In genomic region chr5:34941936-34942335, GRCh38 we compare ENCODE assay signal across 21 cellular contexts. TPM values are rescaled to one million over a fixed set of nuclear protein-coding genes. Genes with fewer than 3 reads are reported as not detected.
DNase-seq lines count a peak whose midpoint lies in the region; ATAC-seq, FAIRE-seq and TF ChIP-seq lines count a peak whose summit lies in the region.
"Had no signal": no experiment of that assay in that cellular context is flagged by ENCODE, and none has a peak within 500 bp of the region (broad histone marks: within the 10 kb centered on the region; RNA-seq: fewer than 3 reads in every experiment).

No MANE protein-coding gene starts in this region.

- no peak overlapping the region for H3K9ac ChIP-seq in endothelial cell of umbilical vein (replicated peaks; ENCODE audit: extremely low read depth, insufficient read depth, low read length)

- no peaks in the 10 kb centered on the region for H3K27me3 Mint-ChIP-seq in activated naive CD4-positive, alpha-beta T cell treated with anti-CD3 and anti-CD28 coated beads, Interleukin-2, amount 10 ng/mL, durations not matched to agents 7 days and 5 days
- no peaks in the 10 kb centered on the region for H3K27me3 Mint-ChIP-seq in activated naive CD4-positive, alpha-beta T cell treated with anti-CD3 and anti-CD28 coated beads for 36 hours (ENCODE audit: low read depth)
- H3K27me3 Mint-ChIP-seq: CD4-positive, alpha-beta T cell had no signal

- H3K79me2 ChIP-seq in endothelial cell of umbilical vein (ENCODE audit: control insufficient read depth, insufficient read depth, low read length), result no peaks in the 10 kb centered on the region

- H3K9me3 Mint-ChIP-seq in activated naive CD4-positive, alpha-beta T cell treated with anti-CD3 and anti-CD28 coated beads, Interleukin-2, amount 10 ng/mL, durations not matched to agents 7 days and 5 days, result no peaks in the 10 kb centered on the region
- H3K9me3 Mint-ChIP-seq in activated naive CD4-positive, alpha-beta T cell treated with anti-CD3 and anti-CD28 coated beads for 36 hours, result no peaks in the 10 kb centered on the region
- H3K9me3 Mint-ChIP-seq: CD4-positive, alpha-beta T cell; H9 had no signal

- ATAC-seq in omental fat pad (ENCODE audit: low FRiP score), result no peak
- ATAC-seq in heart right ventricle, result no peak
- ATAC-seq: A549, HepG2 had no signal

- H3K36me3 Mint-ChIP-seq in activated naive CD4-positive, alpha-beta T cell treated with anti-CD3 and anti-CD28 coated beads, Interleukin-2, amount 10 ng/mL, durations not matched to agents 7 days and 5 days, result peaks cover 39% of the 10 kb centered on the region
- peaks cover 34% of the 10 kb centered on the region for H3K36me3 Mint-ChIP-seq in activated naive CD4-positive, alpha-beta T cell treated with anti-CD3 and anti-CD28 coated beads for 36 hours (ENCODE audit: low read depth)

- intact Hi-C loops in activated naive CD4-positive, alpha-beta T cell treated with anti-CD3 and anti-CD28 coated beads for 36 hours (cut with micrococcal nuclease), result no loop called here
- intact Hi-C loops in endothelial cell of umbilical vein (cut with micrococcal nuclease) (no loop called here), heart right ventricle (cut with DNase I) (no loop called here)

- no peaks in the 10 kb centered on the region for H3K4me1 Mint-ChIP-seq in activated naive CD4-positive, alpha-beta T cell treated with anti-CD3 and anti-CD28 coated beads, Interleukin-2, amount 10 ng/mL, durations not matched to agents 7 days and 5 days
- H3K4me1 Mint-ChIP-seq in activated naive CD4-positive, alpha-beta T cell treated with anti-CD3 and anti-CD28 coated beads for 36 hours (ENCODE audit: low read depth), result no peaks in the 10 kb centered on the region
- H3K4me1 Mint-ChIP-seq: H9 had no signal

- no peak overlapping the region for H2AFZ ChIP-seq in endothelial cell of umbilical vein (ENCODE audit: low read depth, low read length)

- H3K36me3 ChIP-seq in SJCRH30 (peaks cover 54% of the 10 kb centered on the region), endothelial cell of umbilical vein (ENCODE audit: control insufficient read depth in 2 of 2, extremely low read depth in 1 of 2, insufficient read depth in 2 of 2, low read length in 2 of 2) (peaks cover 8 to 39% of the 10 kb centered on the region in 2 experiments), heart right ventricle (peaks cover 0 to 100% (median 47%) of the 10 kb centered on the region in 9 donors)

- peak overlapping the region; percentile 46 for H3K27ac Mint-ChIP-seq in activated naive CD4-positive, alpha-beta T cell treated with anti-CD3 and anti-CD28 coated beads, Interleukin-2, amount 10 ng/mL, durations not matched to agents 7 days and 5 days
- H3K27ac Mint-ChIP-seq in activated naive CD4-positive, alpha-beta T cell treated with anti-CD3 and anti-CD28 coated beads for 36 hours, result no peak overlapping the region
- H3K27ac Mint-ChIP-seq: CD4-positive, alpha-beta T cell; H9 had no signal

- H3K9me1 ChIP-seq in endothelial cell of umbilical vein (replicated peaks; ENCODE audit: control insufficient read depth, extremely low read depth, insufficient read depth, low read length), result no peaks in the 10 kb centered on the region

- H3K4me1 ChIP-seq in SJCRH30 (peaks cover 6% of the 10 kb centered on the region; the same call in 1 of the 2 replicates), endothelial cell of umbilical vein (ENCODE audit: control insufficient read depth, extremely low read depth, insufficient read depth, low read length) (no peaks in the 10 kb centered on the region), heart right ventricle (peaks cover 0 to 12% (median 0%) of the 10 kb centered on the region in 9 donors)
- H3K4me1 ChIP-seq: A549, Caco-2 had no signal

- H3K4me2 ChIP-seq in endothelial cell of umbilical vein (ENCODE audit: insufficient read depth, low read length), result no peak overlapping the region
- H3K4me2 ChIP-seq: A549 had no signal

- WGBS in heart right ventricle, 2 donors, result 75 to 83% methylated on average over 3 of the region's 3 CpGs

- BruUV-seq in endothelial cell of umbilical vein (replicated peaks; lab: Mats Ljungman, UMichigan), result no TSS peak

- CTCF ChIA-PET in activated naive CD4-positive, alpha-beta T cell treated with anti-CD3 and anti-CD28 coated beads, Interleukin-2, amount 10 ng/mL, durations not matched to agents 7 days and 5 days (lab: Charles Lee), result interaction anchor here (0.9 kb wide), 1 partner anchor 17 kb away, joined by 3 read pairs; no protein-coding TSS in a partner anchor
- CTCF ChIA-PET in activated naive CD4-positive, alpha-beta T cell treated with anti-CD3 and anti-CD28 coated beads for 36 hours (lab: Charles Lee), result no interaction called here
- CTCF ChIA-PET in endothelial cell of umbilical vein (lab: Charles Lee), result interaction anchor here (0.7 kb wide), 1 partner anchor 62 kb away, joined by 4 read pairs; no protein-coding TSS in a partner anchor

- TF ChIP-seq CTCF in astrocyte of the spinal cord (IDR thresholded peaks at IDR 0.05; ENCODE audit: low read depth, low read length), result no peak
- no peak for TF ChIP-seq CTCF in endothelial cell of umbilical vein (IDR thresholded peaks at IDR 0.05; ENCODE audit: extremely low read depth in 1 of 2, insufficient read depth in 1 of 2, low read depth in 1 of 2, low read length in 2 of 2)
- no peak for TF ChIP-seq CTCF in omental fat pad (IDR thresholded peaks at IDR 0.05)
- TF ChIP-seq CTCF in heart right ventricle (IDR thresholded peaks at IDR 0.05), result no peak

- no peak for TF ChIP-seq POLR2A in endothelial cell of umbilical vein (IDR thresholded peaks at IDR 0.05; ENCODE audit: low read depth, low read length)

- dilution Hi-C loops in endothelial cell of umbilical vein (cut with MboI; ENCODE audit: extremely low pct_ligation_motif_present, low sequenced_read_pairs), result no loop called here

- in situ Hi-C loops in astrocyte of the spinal cord (cut with HindIII; ENCODE audit: low sequenced_read_pairs), result no loop called here

- no peak for FAIRE-seq in endothelial cell of umbilical vein (lab: Jason Lieb, UNC)
- FAIRE-seq: A549, D721Med, G401.6, GM12892, GM18507, HepG2 had no signal

- POLR2A ChIA-PET in endothelial cell of umbilical vein (lab: Charles Lee), result no interaction called here

- no peak overlapping the region for H3K4me3 ChIP-seq in SJCRH30
- H3K4me3 ChIP-seq in astrocyte of the spinal cord (ENCODE audit: low read depth, low read length), result no peak overlapping the region
- H3K4me3 ChIP-seq in endothelial cell of umbilical vein (replicated peaks in 1 of 3; ENCODE audit: insufficient read depth in 1 of 3, low read depth in 1 of 3, low read length in 3 of 3), result no peak overlapping the region
- no peak overlapping the region for H3K4me3 ChIP-seq in heart right ventricle
- H3K4me3 ChIP-seq: A549 had no signal

- no peaks in the 10 kb centered on the region for H4K20me1 ChIP-seq in endothelial cell of umbilical vein (replicated peaks; ENCODE audit: control insufficient read depth, extremely low read depth, insufficient read depth, low read length)

- H3K4me3 Mint-ChIP-seq in activated naive CD4-positive, alpha-beta T cell treated with anti-CD3 and anti-CD28 coated beads, Interleukin-2, amount 10 ng/mL, durations not matched to agents 7 days and 5 days, result no peak overlapping the region
- H3K4me3 Mint-ChIP-seq in activated naive CD4-positive, alpha-beta T cell treated with anti-CD3 and anti-CD28 coated beads for 36 hours, result no peak overlapping the region
- H3K4me3 Mint-ChIP-seq: CD4-positive, alpha-beta T cell; H9 had no signal

- H3K27me3 ChIP-seq in SJCRH30 (no peaks in the 10 kb centered on the region), endothelial cell of umbilical vein (ENCODE audit: control insufficient read depth in 2 of 2, insufficient read depth in 2 of 2, low read length in 2 of 2) (no peaks in the 10 kb centered on the region), heart right ventricle (no peaks in the 10 kb centered on the region)

- H3K27ac ChIP-seq in SJCRH30 (peak overlapping the region; percentile 55), endothelial cell of umbilical vein (ENCODE audit: insufficient read depth, low read depth, low read length) (no peak overlapping the region), heart right ventricle (no peak overlapping the region)
- H3K27ac ChIP-seq: 22Rv1, A549, C4-2B had no signal

- H3K9me3 ChIP-seq in SJCRH30 (replicated peaks) (no peaks in the 10 kb centered on the region; the same call in 1 of the 2 replicates), endothelial cell of umbilical vein (replicated peaks; ENCODE audit: control insufficient read depth, insufficient read depth, low read length) (no peaks in the 10 kb centered on the region), heart right ventricle (no peaks in the 10 kb centered on the region)
- H3K9me3 ChIP-seq: A549, Caco-2 had no signal

- DNase-seq in activated naive CD4-positive, alpha-beta T cell treated with anti-CD3 and anti-CD28 coated beads, Interleukin-2, amount 10 ng/mL, durations not matched to agents 7 days and 5 days, result no peak
- no peak for DNase-seq in activated naive CD4-positive, alpha-beta T cell treated with anti-CD3 and anti-CD28 coated beads for 36 hours
- peak in 1 of 2 experiments; percentile 56 for DNase-seq in SJCRH30
- peak; percentile 19 for DNase-seq in astrocyte of the spinal cord (ENCODE audit: low read depth, low spot score)
- peak; percentile 6 for DNase-seq in endothelial cell of umbilical vein (ENCODE audit: low read depth, low spot score)
- no peak for DNase-seq in omental fat pad (ENCODE audit: low spot score)
- DNase-seq in NCI-H446 treated with DMSO at 0.1 percent for 48 hours (lab: John Stamatoyannopoulos, UW), result no peak
- no peak for DNase-seq in heart right ventricle
- DNase-seq: AML-193; Caco-2; CD4-positive, alpha-beta T cell; GOT3; H9 had no signal

RNA-seq across cellular contexts. Expression of gene DNAJC21, which starts 12.6 kb away (rescaled TPM):
- 10 to 100 TPM; 59.1 to 62.1 TPM for total RNA-seq in activated naive CD4-positive, alpha-beta T cell treated with anti-CD3 and anti-CD28 coated beads for 36 hours
- total RNA-seq in SJCRH30 (2014; rRNA removed; shearing (Covaris generic)), result 64.9 and 68.8 TPM in 2 replicates
- total RNA-seq in endothelial cell of umbilical vein (39.4 and 49.2 TPM in 2 replicates), omental fat pad (10 to 100 TPM; 26.2 to 38.9 (median 30.1) TPM), heart right ventricle (10 to 100 TPM; 38.4 to 58.9 (median 50.3) TPM)
- polyA plus RNA-seq in endothelial cell of umbilical vein (3.1 and 5.3 TPM in 2 replicates), heart right ventricle (10 to 100 TPM; 30.4 to 30.5 TPM)
- polyA plus RNA-seq in endothelial cell of umbilical vein (2011; cell fraction: cytosol; rRNA removed), result 13.2 and 15.5 TPM in 2 replicates
- 10.8 and 18.8 TPM in 2 replicates for polyA plus RNA-seq in endothelial cell of umbilical vein (2011; cell fraction: nucleus; rRNA removed)
- 30.6 and 35.2 TPM in 2 replicates for polyA plus RNA-seq in endothelial cell of umbilical vein (2012)
- polyA minus RNA-seq in endothelial cell of umbilical vein, result 8.2 and 9.4 TPM in 2 replicates
- polyA minus RNA-seq in endothelial cell of umbilical vein (2011; cell fraction: cytosol; rRNA and poly(A)+ RNA removed), result 37.0 TPM
- 11.8 and 13.6 TPM in 2 replicates for polyA minus RNA-seq in endothelial cell of umbilical vein (2011; cell fraction: nucleus; rRNA and poly(A)+ RNA removed)

RNA-seq across cellular contexts. Expression of gene BRIX1, which starts 26.4 kb away (rescaled TPM):
- total RNA-seq in activated naive CD4-positive, alpha-beta T cell treated with anti-CD3 and anti-CD28 coated beads for 36 hours, result 10 to 100 TPM; 66.5 to 69.0 TPM
- 145 and 161 TPM in 2 replicates for total RNA-seq in SJCRH30 (2014; rRNA removed; shearing (Covaris generic))
- total RNA-seq in endothelial cell of umbilical vein, result 28.4 and 32.2 TPM in 2 replicates
- 8.0 and 14.0 TPM in 2 replicates for polyA plus RNA-seq in endothelial cell of umbilical vein
- 17.2 and 19.1 TPM in 2 replicates for polyA plus RNA-seq in endothelial cell of umbilical vein (2011; cell fraction: cytosol; rRNA removed)
- 14.3 and 21.3 TPM in 2 replicates for polyA plus RNA-seq in endothelial cell of umbilical vein (2011; cell fraction: nucleus; rRNA removed)
- 16.9 and 30.0 TPM in 2 replicates for polyA plus RNA-seq in endothelial cell of umbilical vein (2012)
- 7.0 and 8.2 TPM in 2 replicates for polyA minus RNA-seq in endothelial cell of umbilical vein
- 52.4 TPM for polyA minus RNA-seq in endothelial cell of umbilical vein (2011; cell fraction: cytosol; rRNA and poly(A)+ RNA removed)
- 10.1 and 15.8 TPM in 2 replicates for polyA minus RNA-seq in endothelial cell of umbilical vein (2011; cell fraction: nucleus; rRNA and poly(A)+ RNA removed)
- 10 to 100 TPM; 14.6 to 57.8 (median 23.8) TPM for total RNA-seq in omental fat pad
- 10 to 100 TPM in 9 of 10 donors, 1 to 10 TPM in 1; 9.5 to 17.2 (median 14.9) TPM for total RNA-seq in heart right ventricle
- polyA plus RNA-seq in heart right ventricle, result 10 to 100 TPM; 12.0 to 15.3 TPM

RNA-seq across cellular contexts. Expression of gene RAD1, which starts 26.6 kb away (rescaled TPM):
- total RNA-seq in activated naive CD4-positive, alpha-beta T cell treated with anti-CD3 and anti-CD28 coated beads for 36 hours, result 10 to 100 TPM; 38.8 to 40.7 TPM
- 64.9 and 65.8 TPM in 2 replicates for total RNA-seq in SJCRH30 (2014; rRNA removed; shearing (Covaris generic))
- total RNA-seq in endothelial cell of umbilical vein (22.2 and 25.0 TPM in 2 replicates), omental fat pad (10 to 100 TPM; 12.3 to 22.9 (median 16.0) TPM), heart right ventricle (10 to 100 TPM; 18.9 to 27.5 (median 23.9) TPM)
- polyA plus RNA-seq in endothelial cell of umbilical vein (10.7 and 11.7 TPM in 2 replicates), heart right ventricle (10 to 100 TPM; 13.3 to 13.5 TPM)
- polyA plus RNA-seq in endothelial cell of umbilical vein (2011; cell fraction: cytosol; rRNA removed), result 18.4 and 22.3 TPM in 2 replicates
- 19.6 and 20.6 TPM in 2 replicates for polyA plus RNA-seq in endothelial cell of umbilical vein (2011; cell fraction: nucleus; rRNA removed)
- 14.8 and 22.9 TPM in 2 replicates for polyA plus RNA-seq in endothelial cell of umbilical vein (2012)
- 29.1 and 31.6 TPM in 2 replicates for polyA minus RNA-seq in endothelial cell of umbilical vein
- 49.9 TPM for polyA minus RNA-seq in endothelial cell of umbilical vein (2011; cell fraction: cytosol; rRNA and poly(A)+ RNA removed)
- polyA minus RNA-seq in endothelial cell of umbilical vein (2011; cell fraction: nucleus; rRNA and poly(A)+ RNA removed), result 20.8 and 28.0 TPM in 2 replicates

Comparison
In these comparisons a context has a peak if more than half of its experiments do, and no peak if none do; other contexts are left out.
1. DNase-seq: peak in astrocyte of the spinal cord (single experiment) and endothelial cell of umbilical vein (single experiment); none in activated naive CD4-positive, alpha-beta T cell treated with anti-CD3 and anti-CD28 coated beads, Interleukin-2, amount 10 ng/mL, durations not matched to agents 7 days and 5 days (single experiment), activated naive CD4-positive, alpha-beta T cell treated with anti-CD3 and anti-CD28 coated beads for 36 hours (single experiment), omental fat pad (single experiment), NCI-H446 treated with DMSO at 0.1 percent for 48 hours (single experiment) and heart right ventricle (0 of 2).